In genomic region chr22:37240941-37241320, GRCh38 we compare ENCODE assay signal across 14 cellular contexts. TPM values are rescaled to one million over a fixed set of nuclear protein-coding genes. Genes with fewer than 3 reads are reported as not detected.
DNase-seq lines count a peak whose midpoint lies in the region; ATAC-seq and TF ChIP-seq lines count a peak whose summit lies in the region.
"Had no signal": no experiment of that assay in that cellular context is flagged by ENCODE, and none has a peak within 500 bp of the region (broad histone marks: within the 10 kb centered on the region; RNA-seq: fewer than 3 reads in every experiment).

No MANE protein-coding gene starts in this region.

- intact Hi-C loops in activated CD8-positive, alpha-beta T cell treated with anti-CD3 and anti-CD28 coated beads for 36 hours (cut with micrococcal nuclease): no loop called here
- intact Hi-C loops in lower lobe of right lung (cut with DNase I): no loop called here

- H3K27me3 Mint-ChIP-seq in activated CD8-positive, alpha-beta T cell treated with anti-CD3 and anti-CD28 coated beads for 36 hours: no peaks in the 10 kb centered on the region

- H3K4me3 Mint-ChIP-seq in activated CD8-positive, alpha-beta T cell treated with anti-CD3 and anti-CD28 coated beads for 36 hours: peak overlapping the region; percentile 98
- H3K4me3 Mint-ChIP-seq: type B pancreatic cell had no signal

- H3K4me3 ChIP-seq in lower lobe of right lung: peak overlapping the region; percentile 63
- H3K4me3 ChIP-seq: breast epithelium, GM23248 had no signal

- peaks cover 33% of the 10 kb centered on the region for H3K4me1 ChIP-seq in lower lobe of right lung
- H3K4me1 ChIP-seq: breast epithelium had no signal

- DNase-seq in stimulated activated CD4-positive, alpha-beta T cell treated with anti-CD3 and anti-CD28 coated beads, Interleukin-15, amount 100 ng/mL, for 24 hours: peak; percentile 50
- DNase-seq in stimulated activated CD4-positive, alpha-beta T cell treated with anti-CD3 and anti-CD28 coated beads, Interleukin-4, amount 100 ng/mL, for 4 hours: no peak
- DNase-seq in activated CD8-positive, alpha-beta T cell treated with anti-CD3 and anti-CD28 coated beads for 36 hours: peak; percentile 55
- DNase-seq in lower lobe of right lung (peak; percentile 30), SHP77 (lab: John Stamatoyannopoulos, UW) (no peak), CD1c-positive myeloid dendritic cell (ENCODE audit: extremely low spot score) (no peak)
- DNase-seq: AML-193, GM23248, NCI-H1930 had no signal

- H3K4me1 Mint-ChIP-seq in activated CD8-positive, alpha-beta T cell treated with anti-CD3 and anti-CD28 coated beads for 36 hours (ENCODE audit: low read depth): peaks cover 67% of the 10 kb centered on the region

- peaks cover 11% of the 10 kb centered on the region for H3K36me3 ChIP-seq in lower lobe of right lung
- H3K36me3 ChIP-seq: breast epithelium had no signal

- no peak for TF ChIP-seq CTCF in activated CD8-positive, alpha-beta T cell treated with anti-CD3 and anti-CD28 coated beads for 36 hours (IDR thresholded peaks at IDR 0.05)
- no peak for TF ChIP-seq CTCF in lower lobe of right lung (IDR thresholded peaks at IDR 0.05)

- peaks cover 52% of the 10 kb centered on the region for H3K27me3 ChIP-seq in lower lobe of right lung (ENCODE audit: low read depth)
- H3K27me3 ChIP-seq: breast epithelium had no signal

- no peaks in the 10 kb centered on the region for H3K9me3 ChIP-seq in lower lobe of right lung
- H3K9me3 ChIP-seq: breast epithelium had no signal

- ATAC-seq in activated CD8-positive, alpha-beta T cell treated with anti-CD3 and anti-CD28 coated beads for 36 hours: no peak
- ATAC-seq in lower lobe of right lung (no peak), HG03571 (IDR thresholded peaks at IDR 0.05; ENCODE audit: unreplicated experiment) (no peak), GM19328 (IDR thresholded peaks at IDR 0.05; ENCODE audit: unreplicated experiment) (no peak)

- no peak overlapping the region for H3K27ac ChIP-seq in lower lobe of right lung
- H3K27ac ChIP-seq: breast epithelium, epithelial cell of prostate, GM23248 had no signal

- CTCF ChIA-PET in activated CD8-positive, alpha-beta T cell treated with anti-CD3 and anti-CD28 coated beads for 36 hours (lab: Charles Lee): interaction anchor here (0.7 to 12.0 kb wide), 6 partner anchors 11 to 220 kb away, joined by 4 to 154 read pairs (median 9); no protein-coding TSS in a partner anchor

- POLR2A ChIA-PET in activated CD8-positive, alpha-beta T cell treated with anti-CD3 and anti-CD28 coated beads for 36 hours (lab: Charles Lee): interaction anchor here (0.8 to 9.5 kb wide), 7 partner anchors 10 to 119 kb away, joined by 3 to 209 read pairs (median 7); partner anchors contain the start of gene IL2RB

- H3K36me3 Mint-ChIP-seq in activated CD8-positive, alpha-beta T cell treated with anti-CD3 and anti-CD28 coated beads for 36 hours (ENCODE audit: low read depth): peaks cover 82% of the 10 kb centered on the region
- H3K36me3 Mint-ChIP-seq: type B pancreatic cell had no signal

- peak overlapping the region; percentile 97 for H3K27ac Mint-ChIP-seq in activated CD8-positive, alpha-beta T cell treated with anti-CD3 and anti-CD28 coated beads for 36 hours
- H3K27ac Mint-ChIP-seq: type B pancreatic cell had no signal

- H3K9me3 Mint-ChIP-seq in activated CD8-positive, alpha-beta T cell treated with anti-CD3 and anti-CD28 coated beads for 36 hours: no peaks in the 10 kb centered on the region
- H3K9me3 Mint-ChIP-seq: type B pancreatic cell had no signal

RNA-seq across cellular contexts. Expression of gene RAC2, which starts 3.1 kb away (rescaled TPM):
- total RNA-seq in activated CD8-positive, alpha-beta T cell treated with anti-CD3 and anti-CD28 coated beads for 36 hours: 100 to 1,000 TPM; 699 to 717 TPM
- total RNA-seq in lower lobe of right lung: 111 TPM

RNA-seq across cellular contexts. Expression of gene SSTR3, which starts 28.7 kb away (rescaled TPM):
- 1 to 10 TPM; 7.9 to 8.5 TPM for total RNA-seq in activated CD8-positive, alpha-beta T cell treated with anti-CD3 and anti-CD28 coated beads for 36 hours
- not detected for total RNA-seq in lower lobe of right lung
- total RNA-seq: breast epithelium, GM23248 had no signal

RNA-seq across cellular contexts. Expression of gene CYTH4, which starts 41.4 kb away (rescaled TPM):
- 10 to 100 TPM; 33.2 to 33.4 TPM for total RNA-seq in activated CD8-positive, alpha-beta T cell treated with anti-CD3 and anti-CD28 coated beads for 36 hours
- total RNA-seq in lower lobe of right lung: 45.4 TPM
- total RNA-seq: GM23248 had no signal

RNA-seq across cellular contexts. Expression of gene C1QTNF6, which starts 52.9 kb away (rescaled TPM):
- 1 to 10 TPM; 6.4 TPM for total RNA-seq in activated CD8-positive, alpha-beta T cell treated with anti-CD3 and anti-CD28 coated beads for 36 hours
- 5.3 TPM for total RNA-seq in lower lobe of right lung

Comparison
In these comparisons a context has a peak if more than half of its experiments do, and no peak if none do; other contexts are left out.
1. DNase-seq: peak in stimulated activated CD4-positive, alpha-beta T cell treated with anti-CD3 and anti-CD28 coated beads, Interleukin-15, amount 100 ng/mL, for 24 hours (single experiment), activated CD8-positive, alpha-beta T cell treated with anti-CD3 and anti-CD28 coated beads for 36 hours (single experiment) and lower lobe of right lung (single experiment); none in stimulated activated CD4-positive, alpha-beta T cell treated with anti-CD3 and anti-CD28 coated beads, Interleukin-4, amount 100 ng/mL, for 4 hours (0 of 2), SHP77 (0 of 2) and CD1c-positive myeloid dendritic cell (single experiment).